In genomic region chr1:61391730-61392129, GRCh38 we compare ENCODE assay signal across 17 cellular contexts.
"Had no signal": no experiment of that assay in that cellular context is flagged by ENCODE, and none has a peak within 500 bp of the region (broad histone marks: within the 10 kb centered on the region; RNA-seq: fewer than 3 reads in every experiment).

No MANE protein-coding gene starts in this region.

- H3K4me3 Mint-ChIP-seq: activated naive CD8-positive, alpha-beta T cell treated with anti-CD3 and anti-CD28 coated beads, Interleukin-2, amount 50 U/mL, for 24 hours; naive thymus-derived CD8-positive, alpha-beta T cell had no signal

- H3K9me3 ChIP-seq: thoracic aorta had no signal

- ATAC-seq: activated naive CD8-positive, alpha-beta T cell treated with anti-CD3 and anti-CD28 coated beads, Interleukin-2, amount 50 U/mL, for 24 hours; mucosa of descending colon; naive thymus-derived CD8-positive, alpha-beta T cell had no signal

- H3K27me3 Mint-ChIP-seq: activated naive CD8-positive, alpha-beta T cell treated with anti-CD3 and anti-CD28 coated beads, Interleukin-2, amount 50 U/mL, for 24 hours; naive thymus-derived CD8-positive, alpha-beta T cell had no signal

- H3K9me3 Mint-ChIP-seq: activated naive CD8-positive, alpha-beta T cell treated with anti-CD3 and anti-CD28 coated beads, Interleukin-2, amount 50 U/mL, for 24 hours had no signal

- H3K27ac Mint-ChIP-seq: activated naive CD8-positive, alpha-beta T cell treated with anti-CD3 and anti-CD28 coated beads, Interleukin-2, amount 50 U/mL, for 24 hours had no signal

- H3K27ac ChIP-seq: cardiac muscle cell, right atrium auricular region, stomach had no signal

- H3K27me3 ChIP-seq: cardiac muscle cell, right atrium auricular region, stomach had no signal

- FAIRE-seq: astrocyte, endothelial cell of umbilical vein had no signal

- H3K4me1 Mint-ChIP-seq: activated naive CD8-positive, alpha-beta T cell treated with anti-CD3 and anti-CD28 coated beads, Interleukin-2, amount 50 U/mL, for 24 hours had no signal

- H3K4me3 ChIP-seq: cardiac muscle cell, mucosa of descending colon, right atrium auricular region, skin epidermis, stomach, thoracic aorta had no signal

- DNase-seq: activated CD4-positive, alpha-beta T cell treated with anti-CD3 and anti-CD28 coated beads for 4 hours; activated naive CD4-positive, alpha-beta T cell treated with Interleukin-2 at 50 U/mL for 16 hours; activated naive CD8-positive, alpha-beta T cell treated with anti-CD3 and anti-CD28 coated beads, Interleukin-2, amount 50 U/mL, for 24 hours; effector CD4-positive, alpha-beta T cell; foreskin melanocyte; head of caudate nucleus; mammary epithelial cell; mucosa of descending colon; naive thymus-derived CD8-positive, alpha-beta T cell; posterior cingulate gyrus; stomach had no signal

- H3K36me3 ChIP-seq: cardiac muscle cell had no signal
